ENCODE assay signal across 17 cellular contexts in genomic region chr7:22812350-22812749, GRCh38. TPM values are rescaled to one million over a fixed set of nuclear protein-coding genes. Genes with fewer than 3 reads are reported as not detected.
DNase-seq lines count a peak whose midpoint lies in the region; ATAC-seq and TF ChIP-seq lines count a peak whose summit lies in the region.
"Had no signal": no experiment of that assay in that cellular context is flagged by ENCODE, and none has a peak within 500 bp of the region (broad histone marks: within the 10 kb centered on the region; RNA-seq: fewer than 3 reads in every experiment).

No MANE protein-coding gene starts in this region.

- no peak for ATAC-seq in activated naive CD8-positive, alpha-beta T cell treated with anti-CD3 and anti-CD28 coated beads, Interleukin-2, amount 50 U/mL, for 24 hours
- no peak for ATAC-seq in HG02642 (IDR thresholded peaks at IDR 0.05; ENCODE audit: poor library complexity, unreplicated experiment)
- ATAC-seq: HCT116 had no signal

- H3K4me1 Mint-ChIP-seq in activated naive CD8-positive, alpha-beta T cell (ENCODE audit: low read depth): peaks cover 18% of the 10 kb centered on the region
- H3K4me1 Mint-ChIP-seq in activated naive CD8-positive, alpha-beta T cell treated with anti-CD3 and anti-CD28 coated beads, Interleukin-2, amount 50 U/mL, for 24 hours: peaks cover 17% of the 10 kb centered on the region
- H3K4me1 Mint-ChIP-seq in brain: peaks cover 18% of the 10 kb centered on the region

- no peaks in the 10 kb centered on the region for H3K27me3 Mint-ChIP-seq in activated naive CD8-positive, alpha-beta T cell
- no peaks in the 10 kb centered on the region for H3K27me3 Mint-ChIP-seq in activated naive CD8-positive, alpha-beta T cell treated with anti-CD3 and anti-CD28 coated beads, Interleukin-2, amount 50 U/mL, for 24 hours
- no peaks in the 10 kb centered on the region for H3K27me3 Mint-ChIP-seq in brain
- H3K27me3 Mint-ChIP-seq: CD4-positive, alpha-beta memory T cell had no signal

- in situ Hi-C loops in G401 (cut with HindIII; ENCODE audit: low sequenced_read_pairs): no loop called here

- H3K4me3 Mint-ChIP-seq in activated naive CD8-positive, alpha-beta T cell: no peak overlapping the region
- no peak overlapping the region for H3K4me3 Mint-ChIP-seq in activated naive CD8-positive, alpha-beta T cell treated with anti-CD3 and anti-CD28 coated beads, Interleukin-2, amount 50 U/mL, for 24 hours
- H3K4me3 Mint-ChIP-seq in brain: no peak overlapping the region
- H3K4me3 Mint-ChIP-seq: CD4-positive, alpha-beta memory T cell had no signal

- H3K4me3 ChIP-seq in subcutaneous abdominal adipose tissue (ENCODE audit: low read depth in 1 of 5, low read length in 5 of 5): no peak overlapping the region
- H3K4me3 ChIP-seq: PC-9 had no signal

- no peaks in the 10 kb centered on the region for H3K9me3 ChIP-seq in subcutaneous abdominal adipose tissue (ENCODE audit: control insufficient read depth in 5 of 5, low read length in 5 of 5)

- no peak for DNase-seq in activated naive CD8-positive, alpha-beta T cell treated with anti-CD3 and anti-CD28 coated beads, Interleukin-2, amount 50 U/mL, for 24 hours
- DNase-seq in left kidney (ENCODE audit: low read depth, low spot score): peak; percentile 87
- DNase-seq in G401 (ENCODE audit: low spot score): no peak
- no peak for DNase-seq in MV-4-11 (lab: John Stamatoyannopoulos, UW)
- DNase-seq: Calu3; CD4-positive, alpha-beta memory T cell; DMS53; KBM-7; NCI-H1436 treated with DMSO at 0.1 percent for 48 hours; NCI-H2029 treated with DMSO at 0.1 percent for 48 hours; NCI-H510A treated with DMSO at 0.1 percent for 48 hours had no signal

- peak overlapping the region; percentile 38 for H3K27ac ChIP-seq in subcutaneous abdominal adipose tissue (ENCODE audit: low read depth, low read length)
- H3K27ac ChIP-seq: PC-9 had no signal

- H3K9me3 Mint-ChIP-seq in activated naive CD8-positive, alpha-beta T cell (ENCODE audit: low read depth): no peaks in the 10 kb centered on the region
- H3K9me3 Mint-ChIP-seq in activated naive CD8-positive, alpha-beta T cell treated with anti-CD3 and anti-CD28 coated beads, Interleukin-2, amount 50 U/mL, for 24 hours: no peaks in the 10 kb centered on the region
- no peaks in the 10 kb centered on the region for H3K9me3 Mint-ChIP-seq in brain
- H3K9me3 Mint-ChIP-seq: CD4-positive, alpha-beta memory T cell had no signal

- peak overlapping the region in 2 of 5 donors; percentile 25 to 51 for H3K9ac ChIP-seq in subcutaneous abdominal adipose tissue (ENCODE audit: low read length in 5 of 5)

- peak overlapping the region; percentile 12 for H3K27ac Mint-ChIP-seq in activated naive CD8-positive, alpha-beta T cell
- H3K27ac Mint-ChIP-seq in activated naive CD8-positive, alpha-beta T cell treated with anti-CD3 and anti-CD28 coated beads, Interleukin-2, amount 50 U/mL, for 24 hours: no peak overlapping the region
- peak overlapping the region in 3 of 5 experiments; percentile 60 to 92 (median 84) for H3K27ac Mint-ChIP-seq in brain

- no peaks in the 10 kb centered on the region for H3K27me3 ChIP-seq in subcutaneous abdominal adipose tissue (ENCODE audit: control insufficient read depth in 5 of 5, insufficient read depth in 4 of 5, low read length in 5 of 5)

- TF ChIP-seq CTCF in brain (conservative IDR thresholded peaks at IDR 0.05): no peak

- H3K36me3 ChIP-seq in subcutaneous abdominal adipose tissue (ENCODE audit: control insufficient read depth in 5 of 5, insufficient read depth in 5 of 5, low read length in 5 of 5): peaks cover 25 to 55% (median 28%) of the 10 kb centered on the region in 5 donors

- H3K4me1 ChIP-seq in subcutaneous abdominal adipose tissue (ENCODE audit: control insufficient read depth in 5 of 5, insufficient read depth in 5 of 5, low read length in 5 of 5): peaks cover 0 to 15% (median 5%) of the 10 kb centered on the region in 5 donors

- H3K36me3 Mint-ChIP-seq in activated naive CD8-positive, alpha-beta T cell: no peaks in the 10 kb centered on the region
- peaks cover 38% of the 10 kb centered on the region for H3K36me3 Mint-ChIP-seq in activated naive CD8-positive, alpha-beta T cell treated with anti-CD3 and anti-CD28 coated beads, Interleukin-2, amount 50 U/mL, for 24 hours (ENCODE audit: low read depth)
- H3K36me3 Mint-ChIP-seq in brain: peaks cover 48% of the 10 kb centered on the region

RNA-seq across cellular contexts. Expression of gene TOMM7, which starts 10.3 kb away (rescaled TPM):
- polyA plus RNA-seq in brain (ENCODE audit: insufficient read depth, low read depth, low replicate concordance): 836 TPM
- total RNA-seq in G401 (2014; rRNA removed; shearing (Covaris generic)): 80.0 and 124 TPM in 2 replicates
